In the genomic region with DNA sequence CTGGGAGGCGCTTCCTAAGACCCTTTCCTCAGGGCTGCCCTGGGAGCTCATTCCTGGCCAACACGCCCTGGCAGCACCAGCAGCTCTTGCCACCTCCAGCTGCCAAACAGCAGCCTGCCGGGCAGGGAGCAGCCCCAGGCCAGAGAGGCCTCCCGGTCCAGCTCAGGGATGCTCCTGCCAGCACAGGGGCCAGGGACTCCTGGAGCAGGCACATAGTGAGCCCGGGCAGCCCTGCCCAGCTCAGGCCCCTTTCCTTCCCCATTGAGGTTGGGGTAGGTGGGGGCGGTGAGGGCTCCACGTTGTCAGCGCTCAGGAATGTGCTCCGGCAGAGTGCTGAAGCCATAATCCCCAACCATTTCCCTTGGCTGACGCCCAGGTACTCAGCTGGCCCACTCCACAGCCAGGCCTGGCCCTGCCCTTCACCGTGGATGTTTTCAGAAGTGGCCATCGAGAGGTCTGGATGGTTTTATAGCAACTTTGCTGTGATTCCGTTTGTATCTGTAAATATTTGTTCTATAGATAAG, we compare ENCODE assay signal across 9 cellular contexts. TPM values are rescaled to one million over a fixed set of nuclear protein-coding genes. Genes with fewer than 3 reads are reported as not detected.
A peak's percentile ranks its signal among the peaks of the same experiment; 100 is the strongest.
DNase-seq lines count a peak whose midpoint lies in the region; ATAC-seq, FAIRE-seq and TF ChIP-seq lines count a peak whose summit lies in the region.
"Had no signal": no experiment of that assay in that cellular context is flagged by ENCODE, and none has a peak within 500 bp of the region (broad histone marks: within the 10 kb centered on the region; RNA-seq: fewer than 3 reads in every experiment).

No MANE protein-coding gene starts in this region.

- DNase-seq in SW 1271 (lab: John Stamatoyannopoulos, UW) (peak; percentile 68 to 72), cardiac septum (ENCODE audit: low spot score) (peak; percentile 89), immature natural killer cell (no peak), WERI-Rb-1 (no peak), GM12892 (ENCODE audit: insufficient read length) (no peak)

- no peak overlapping the region for H3K27ac Mint-ChIP-seq in immature natural killer cell

- TF ChIP-seq POLR2A in GM18505 (IDR thresholded peaks at IDR 0.05; ENCODE audit: borderline replicate concordance, extremely low read depth, insufficient read depth, insufficient read length): peak; percentile 20
- TF ChIP-seq POLR2A in GM12892 (IDR thresholded peaks at IDR 0.05; ENCODE audit: low read depth, low read length): no peak

- no peaks in the 10 kb centered on the region for H3K4me1 Mint-ChIP-seq in immature natural killer cell

- H3K27me3 ChIP-seq in skeletal muscle satellite cell (ENCODE audit: control insufficient read depth, insufficient read depth, low read length) (no peaks in the 10 kb centered on the region), WERI-Rb-1 (ENCODE audit: insufficient read depth, low read depth, severe bottlenecking) (no peaks in the 10 kb centered on the region)

- H3K9me3 Mint-ChIP-seq in immature natural killer cell: no peaks in the 10 kb centered on the region
- H3K9me3 Mint-ChIP-seq: IgD-negative memory B cell had no signal

- H3K4me2 ChIP-seq in skeletal muscle satellite cell (ENCODE audit: low read length): peak overlapping the region; percentile 67

- peaks cover 5 to 15% (median 10%) of the 10 kb centered on the region in 3 donors for H3K36me3 Mint-ChIP-seq in immature natural killer cell
- H3K36me3 Mint-ChIP-seq: IgD-negative memory B cell had no signal

- H3K27ac ChIP-seq in WERI-Rb-1: no peak overlapping the region

- H3K9ac ChIP-seq in skeletal muscle satellite cell (ENCODE audit: low read depth, low read length): peak overlapping the region; percentile 72

- H3K4me1 ChIP-seq in skeletal muscle satellite cell (ENCODE audit: control insufficient read depth, insufficient read depth, low read length): peaks cover 64% of the 10 kb centered on the region

- TF ChIP-seq CTCF in WERI-Rb-1 (IDR thresholded peaks at IDR 0.05; ENCODE audit: low read depth, low read length): no peak

- H3K36me3 ChIP-seq in skeletal muscle satellite cell (ENCODE audit: insufficient read depth, low read length) (peaks cover 71% of the 10 kb centered on the region), WERI-Rb-1 (peaks cover 37% of the 10 kb centered on the region)

- H3K4me3 Mint-ChIP-seq in immature natural killer cell: no peak overlapping the region

- FAIRE-seq in GM12892 (lab: Jason Lieb, UNC): no peak

- H3K4me3 ChIP-seq in skeletal muscle satellite cell (ENCODE audit: low read length) (peak overlapping the region; percentile 40), WERI-Rb-1 (ENCODE audit: low read depth, low read length) (no peak overlapping the region)

- intact Hi-C loops in cardiac septum (cut with DNase I): no loop called here

- H3K9me3 ChIP-seq in skeletal muscle satellite cell (replicated peaks; ENCODE audit: low read length) (no peaks in the 10 kb centered on the region), WERI-Rb-1 (ENCODE audit: severe bottlenecking) (no peaks in the 10 kb centered on the region)

- peaks cover 2% of the 10 kb centered on the region in 3 donors for H3K27me3 Mint-ChIP-seq in immature natural killer cell (ENCODE audit: low read depth in 3 of 3)
- H3K27me3 Mint-ChIP-seq: IgD-negative memory B cell had no signal

- no peak for ATAC-seq in GM18505 (IDR thresholded peaks at IDR 0.05; ENCODE audit: unreplicated experiment)
- ATAC-seq in GM18870 (IDR thresholded peaks at IDR 0.05; ENCODE audit: unreplicated experiment): no peak

RNA-seq across cellular contexts. Expression of gene SLC39A13, which starts 7.6 kb away (rescaled TPM):
- total RNA-seq in cardiac septum: 72.2 TPM
- 54.8 and 58.1 TPM in 2 replicates for total RNA-seq in skeletal muscle satellite cell (2012; rRNA removed)
- 10 to 100 TPM; 22.1 to 33.2 (median 27.7) TPM for polyA plus RNA-seq in immature natural killer cell
- polyA plus RNA-seq in GM12892 (2012; ENCODE audit: missing spikeins): 7.0 TPM

RNA-seq across cellular contexts. Expression of gene PSMC3, which starts 10.2 kb away (rescaled TPM):
- total RNA-seq in cardiac septum: 132 TPM
- 162 and 194 TPM in 2 replicates for total RNA-seq in skeletal muscle satellite cell (2012; rRNA removed)
- 100 to 1,000 TPM; 157 to 207 (median 184) TPM for polyA plus RNA-seq in immature natural killer cell
- 132 TPM for polyA plus RNA-seq in GM12892 (2012; ENCODE audit: missing spikeins)

RNA-seq across cellular contexts. Expression of gene RAPSN, which starts 32.9 kb away (rescaled TPM):
- total RNA-seq in cardiac septum: 3.7 TPM
- total RNA-seq in skeletal muscle satellite cell (2012; rRNA removed): 0.76 and 10.3 TPM in 2 replicates
- not detected for polyA plus RNA-seq in immature natural killer cell
- 0.59 TPM for polyA plus RNA-seq in GM12892 (2012; ENCODE audit: missing spikeins)

RNA-seq across cellular contexts. Expression of gene SPI1, which starts 37.7 kb away (rescaled TPM):
- 12.0 TPM for total RNA-seq in cardiac septum
- total RNA-seq in skeletal muscle satellite cell (2012; rRNA removed): not detected in 2 replicates
- polyA plus RNA-seq in immature natural killer cell: 1 to 10 TPM in 2 of 3 donors, under 1 TPM in 1; 0.95 to 3.6 (median 2.3) TPM
- 5.5 TPM for polyA plus RNA-seq in GM12892 (2012; ENCODE audit: missing spikeins)

Comparison
In these comparisons a context has a peak if more than half of its experiments do, and no peak if none do; other contexts are left out.
1. DNase-seq: peak in SW 1271 (2 of 2) and cardiac septum (single experiment); none in immature natural killer cell (0 of 3), WERI-Rb-1 (single experiment) and GM12892 (single experiment).